9 cellular contexts compared by ENCODE assay signal in genomic region chr6:163661271-163661671, GRCh38.
DNase-seq lines count a peak whose midpoint lies in the region; ATAC-seq and TF ChIP-seq lines count a peak whose summit lies in the region.
"Had no signal": no experiment of that assay in that cellular context is flagged by ENCODE, and none has a peak within 500 bp of the region (broad histone marks: within the 10 kb centered on the region; RNA-seq: fewer than 3 reads in every experiment).

No MANE protein-coding gene starts in this region.

- ATAC-seq in GM18873 (IDR thresholded peaks at IDR 0.05; ENCODE audit: low FRiP score, unreplicated experiment): peak; percentile 94
- ATAC-seq in GM21786 (IDR thresholded peaks at IDR 0.05; ENCODE audit: unreplicated experiment): peak; percentile 97
- ATAC-seq in HG03460 (IDR thresholded peaks at IDR 0.05; ENCODE audit: unreplicated experiment): peak; percentile 95
- ATAC-seq in naive B cell (ENCODE audit: low read depth in 2 of 2): peak; percentile 90 to 94

- H3K4me3 Mint-ChIP-seq in naive B cell (peak overlapping the region in 7 of 8 donors; percentile 6 to 83 (median 65)), progenitor cell of endocrine pancreas (ENCODE audit: low read depth) (no peak overlapping the region)
- H3K4me3 Mint-ChIP-seq: natural killer cell treated with Interleukin-12 subunit alpha and Interleukin-12 subunit beta and Interleukin-15 and Interleukin-18, amount 100 ng/mL, for 72 hours had no signal

- no peaks in the 10 kb centered on the region for H3K9me3 ChIP-seq in tibial artery

- H3K4me3 ChIP-seq in tibial artery: no peak overlapping the region

- TF ChIP-seq CTCF in tibial artery (IDR thresholded peaks at IDR 0.05) (no peak), progenitor cell of endocrine pancreas (IDR thresholded peaks at IDR 0.05; ENCODE audit: unreplicated experiment) (no peak)

- intact Hi-C loops in tibial artery (cut with DNase I; ENCODE audit: low total_unique reads): no loop called here

- H3K27me3 Mint-ChIP-seq in naive B cell (peaks cover 7 to 10% (median 8%) of the 10 kb centered on the region in 3 donors), progenitor cell of endocrine pancreas (peaks cover 25% of the 10 kb centered on the region)

- peaks cover 0 to 5% (median 0%) of the 10 kb centered on the region in 7 donors for H3K9me3 Mint-ChIP-seq in naive B cell
- no peaks in the 10 kb centered on the region for H3K9me3 Mint-ChIP-seq in progenitor cell of endocrine pancreas (ENCODE audit: low read depth)

- H3K27ac ChIP-seq in tibial artery: no peak overlapping the region

- H3K36me3 Mint-ChIP-seq in naive B cell (peaks cover 0 to 7% of the 10 kb centered on the region in 2 donors), progenitor cell of endocrine pancreas (ENCODE audit: insufficient read depth) (no peaks in the 10 kb centered on the region)

- H3K4me1 ChIP-seq in tibial artery: no peaks in the 10 kb centered on the region

- peak; percentile 52 for DNase-seq in naive B cell
- no peak for DNase-seq in tibial artery
- no peak for DNase-seq in NCI-H1436 (lab: John Stamatoyannopoulos, UW)
- no peak for DNase-seq in A172 (ENCODE audit: low spot score)
- no peak for DNase-seq in progenitor cell of endocrine pancreas (ENCODE audit: low spot score, unreplicated experiment)

- H3K4me1 Mint-ChIP-seq in naive B cell: peaks cover 25 to 29% (median 25%) of the 10 kb centered on the region in 3 donors
- H3K4me1 Mint-ChIP-seq in progenitor cell of endocrine pancreas (ENCODE audit: low read depth): no peaks in the 10 kb centered on the region

- H3K27me3 ChIP-seq in tibial artery: peaks cover 0 to 8% of the 10 kb centered on the region in 2 donors

- H3K27ac Mint-ChIP-seq in naive B cell (peak overlapping the region in 4 of 6 donors; percentile 7 to 61 (median 38)), progenitor cell of endocrine pancreas (no peak overlapping the region)

- no peaks in the 10 kb centered on the region for H3K36me3 ChIP-seq in tibial artery
